21 cellular contexts compared by ENCODE assay signal in genomic region chr9:124502711-124503702, GRCh38. TPM values are rescaled to one million over a fixed set of nuclear protein-coding genes. Genes with fewer than 3 reads are reported as not detected.
DNase-seq lines count a peak whose midpoint lies in the region; ATAC-seq and TF ChIP-seq lines count a peak whose summit lies in the region.
"Had no signal": no experiment of that assay in that cellular context is flagged by ENCODE, and none has a peak within 500 bp of the region (broad histone marks: within the 10 kb centered on the region; RNA-seq: fewer than 3 reads in every experiment).

No MANE protein-coding gene starts in this region.

- no peak overlapping the region for H2BK120ac ChIP-seq in mesendoderm (ENCODE audit: low read depth, low read length)

- no peak overlapping the region for H3K23ac ChIP-seq in mesendoderm (ENCODE audit: low read length)

- H3K27me3 ChIP-seq in ACC112 (ENCODE audit: insufficient read depth, low read length) (peaks cover 67% of the 10 kb centered on the region), GM23338 (ENCODE audit: insufficient read depth) (peaks cover 62% of the 10 kb centered on the region), mesendoderm (ENCODE audit: insufficient read depth, low read length, poor library complexity) (peaks cover 31% of the 10 kb centered on the region)

- no peak overlapping the region for H2BK5ac ChIP-seq in mesendoderm (ENCODE audit: low read length)

- no peak overlapping the region for H3K18ac ChIP-seq in mesendoderm (ENCODE audit: low read length)

- no peaks in the 10 kb centered on the region for H3K79me1 ChIP-seq in mesendoderm (ENCODE audit: low read length)

- H3K56ac ChIP-seq in mesendoderm (ENCODE audit: low read length), result peak overlapping the region; percentile 2

- H3K27ac Mint-ChIP-seq in GM23338, result no peak overlapping the region

- H3K4me2 ChIP-seq in GM23338 (peak overlapping the region; percentile 83), mesendoderm (ENCODE audit: low read length) (peak overlapping the region; percentile 4)

- H2AFZ ChIP-seq in ACC112 (ENCODE audit: low read length, unreplicated experiment) (peak overlapping the region; percentile 4), GM23338 (peak overlapping the region; percentile 97)

- 0 out of 2 replicates have a peak, but pooled peaks cover 3% of the 10 kb centered on the region for H3F3A ChIP-seq in GM23338 (replicated peaks; ENCODE audit: low read depth)

- H4K8ac ChIP-seq in mesendoderm (ENCODE audit: low read depth, low read length), result no peak overlapping the region

- peak; percentile 74 for DNase-seq in GM23338 (ENCODE audit: low spot score)
- DNase-seq in choroid plexus epithelial cell (ENCODE audit: low read depth), result peak; percentile 12
- DNase-seq in mesendoderm, result peak; percentile 61
- no peak for DNase-seq in Kasumi-1 (lab: John Stamatoyannopoulos, UW)
- no peak for DNase-seq in NCI-H446 (lab: John Stamatoyannopoulos, UW)
- DNase-seq: activated CD4-positive, CD25-positive, alpha-beta regulatory T cell; activated effector memory CD4-positive, alpha-beta T cell treated with anti-CD3 and anti-CD28 coated beads, Interleukin-2, amount 50 U/mL, for 16 hours; AML-193; amygdala; DMS 273 treated with DMSO at 0.1 percent for 48 hours; immature natural killer cell; midbrain; NCI-H2081; stimulated activated CD4-positive, alpha-beta T cell treated with anti-CD3 and anti-CD28 coated beads, Interleukin-4, amount 100 ng/mL, for 4 hours; T-helper 1 cell had no signal

- no peak for TF ChIP-seq CTCF in GM23338 (conservative IDR thresholded peaks at IDR 0.05; ENCODE audit: low read depth in 2 of 2)
- no peak for TF ChIP-seq CTCF in choroid plexus epithelial cell (conservative IDR thresholded peaks at IDR 0.05; ENCODE audit: low read depth, low read length)

- H3K9ac ChIP-seq in mesendoderm (ENCODE audit: low read length), result no peak overlapping the region

- H3K4me1 ChIP-seq in ACC112 (ENCODE audit: control insufficient read depth, insufficient read depth, low read length, unreplicated experiment) (no peaks in the 10 kb centered on the region), GM23338 (ENCODE audit: insufficient read depth) (peaks cover 7% of the 10 kb centered on the region; the same call in 1 of the 2 replicates), mesendoderm (ENCODE audit: control insufficient read depth, low read depth, low read length) (no peaks in the 10 kb centered on the region)

- H3K9me3 Mint-ChIP-seq in GM23338, result peaks cover 3% of the 10 kb centered on the region; the same call in 2 of the 3 replicates

- no peaks in the 10 kb centered on the region; the same call in 1 of the 2 replicates for H4K20me1 ChIP-seq in GM23338 (replicated peaks; ENCODE audit: insufficient read depth)

- H3K4ac ChIP-seq in mesendoderm (ENCODE audit: low read depth, low read length), result no peak overlapping the region

- no peak overlapping the region for H2BK15ac ChIP-seq in mesendoderm (replicated peaks; ENCODE audit: low read depth)

- peak overlapping the region; percentile 75 for H3K4me3 Mint-ChIP-seq in GM23338

- no peak overlapping the region for H2AK5ac ChIP-seq in mesendoderm (ENCODE audit: low read length)

- H3K79me2 ChIP-seq in ACC112 (ENCODE audit: control insufficient read depth, insufficient read depth, low read length, unreplicated experiment) (no peaks in the 10 kb centered on the region), GM23338 (replicated peaks; ENCODE audit: insufficient read depth) (no peaks in the 10 kb centered on the region), mesendoderm (ENCODE audit: control insufficient read depth, insufficient read depth, low read length) (no peaks in the 10 kb centered on the region)

- no peak overlapping the region for H3K27ac ChIP-seq in ACC112 (ENCODE audit: low read depth, low read length)
- H3K27ac ChIP-seq in GM23338 (ENCODE audit: low read depth), result no peak overlapping the region
- H3K27ac ChIP-seq in mesendoderm (ENCODE audit: low read depth, low read length), result no peak overlapping the region
- H3K27ac ChIP-seq: epithelial cell of prostate, skin epidermis had no signal

- H3K4me1 Mint-ChIP-seq in GM23338, result peaks cover 19% of the 10 kb centered on the region

- WGBS in mesendoderm (ENCODE audit: extremely low coverage, insufficient coverage, low lambda C conversion rate), result no CpG with 5 or more reads among the region's 96 CpGs

- peaks cover 53% of the 10 kb centered on the region for H3K27me3 Mint-ChIP-seq in GM23338 (ENCODE audit: insufficient read depth, low read depth, poor library complexity)

- no peak overlapping the region for H4K5ac ChIP-seq in mesendoderm (ENCODE audit: low read length)

- H3K4me3 ChIP-seq in ACC112 (ENCODE audit: low read depth, low read length) (no peak overlapping the region), GM23338 (peak overlapping the region; percentile 57), choroid plexus epithelial cell (ENCODE audit: low read depth, low read length) (no peak overlapping the region), mesendoderm (ENCODE audit: low read length) (no peak overlapping the region)

- no peaks in the 10 kb centered on the region for H3K9me2 ChIP-seq in GM23338 (ENCODE audit: insufficient read depth)

- no peaks in the 10 kb centered on the region; the same call in 2 of the 3 replicates for H3K36me3 Mint-ChIP-seq in GM23338 (ENCODE audit: low read depth)

- H3K36me3 ChIP-seq in ACC112 (ENCODE audit: insufficient read depth, low read length) (no peaks in the 10 kb centered on the region), GM23338 (ENCODE audit: insufficient read depth) (no peaks in the 10 kb centered on the region), mesendoderm (ENCODE audit: control insufficient read depth, insufficient read depth, low read length) (no peaks in the 10 kb centered on the region)

- ATAC-seq in GM23338 (peak; percentile 24), GM21619 (IDR thresholded peaks at IDR 0.05; ENCODE audit: unreplicated experiment) (no peak), GM18870 (IDR thresholded peaks at IDR 0.05; ENCODE audit: unreplicated experiment) (no peak)

TF ChIP-seq in GM23338, 12 proteins besides CTCF, POLR2A, EP300 and RAD21:
- no peak for TF ChIP-seq JUNB (IDR thresholded peaks at IDR 0.05; ENCODE audit: unreplicated experiment)
- TF ChIP-seq STAT1 (IDR thresholded peaks at IDR 0.05; ENCODE audit: unreplicated experiment), result no peak
- peak; percentile 57 for TF ChIP-seq EZH2 (IDR thresholded peaks at IDR 0.05; ENCODE audit: low read depth, unreplicated experiment)
- peak; percentile 84 for TF ChIP-seq EZH2phosphoT487 (IDR thresholded peaks at IDR 0.05; ENCODE audit: unreplicated experiment)

RNA-seq across cellular contexts. Expression of gene NR5A1, which starts 4.2 kb away (rescaled TPM):
- 0.21 and 5.7 TPM in 2 replicates for total RNA-seq in GM23338 (2014; rRNA removed; shearing (Covaris generic))
- not detected in 2 replicates for polyA plus RNA-seq in GM23338 (2016; fragmentation: Nextera tagmentation; extraction: Ambion mirVana)
- polyA plus RNA-seq in mesendoderm (2013, experiment 1 of 2), result 0.07 TPM
- polyA plus RNA-seq in mesendoderm (2013, experiment 2 of 2), result 0.07 TPM
- total RNA-seq: osteocyte had no signal
- polyA plus RNA-seq: immature natural killer cell had no signal

RNA-seq across cellular contexts. Expression of gene ADGRD2, which starts 52.8 kb away (rescaled TPM):
- total RNA-seq in GM23338 (2014; rRNA removed; shearing (Covaris generic)), result 0.45 TPM in 1 of 2 replicates, not detected in the other
- 0.78 and 0.89 TPM in 2 replicates for polyA plus RNA-seq in GM23338 (2016; fragmentation: Nextera tagmentation; extraction: Ambion mirVana)
- 0.10 TPM for polyA plus RNA-seq in mesendoderm (2013, experiment 1 of 2)
- polyA plus RNA-seq in mesendoderm (2013, experiment 2 of 2), result 0.32 TPM
- total RNA-seq: osteocyte had no signal
- polyA plus RNA-seq: immature natural killer cell had no signal

Comparison
In these comparisons a context has a peak if more than half of its experiments do, and no peak if none do; other contexts are left out.
1. DNase-seq: peak in GM23338 (single experiment), choroid plexus epithelial cell (single experiment) and mesendoderm (single experiment); none in Kasumi-1 (0 of 2) and NCI-H446 (0 of 2).